In the genomic region with DNA sequence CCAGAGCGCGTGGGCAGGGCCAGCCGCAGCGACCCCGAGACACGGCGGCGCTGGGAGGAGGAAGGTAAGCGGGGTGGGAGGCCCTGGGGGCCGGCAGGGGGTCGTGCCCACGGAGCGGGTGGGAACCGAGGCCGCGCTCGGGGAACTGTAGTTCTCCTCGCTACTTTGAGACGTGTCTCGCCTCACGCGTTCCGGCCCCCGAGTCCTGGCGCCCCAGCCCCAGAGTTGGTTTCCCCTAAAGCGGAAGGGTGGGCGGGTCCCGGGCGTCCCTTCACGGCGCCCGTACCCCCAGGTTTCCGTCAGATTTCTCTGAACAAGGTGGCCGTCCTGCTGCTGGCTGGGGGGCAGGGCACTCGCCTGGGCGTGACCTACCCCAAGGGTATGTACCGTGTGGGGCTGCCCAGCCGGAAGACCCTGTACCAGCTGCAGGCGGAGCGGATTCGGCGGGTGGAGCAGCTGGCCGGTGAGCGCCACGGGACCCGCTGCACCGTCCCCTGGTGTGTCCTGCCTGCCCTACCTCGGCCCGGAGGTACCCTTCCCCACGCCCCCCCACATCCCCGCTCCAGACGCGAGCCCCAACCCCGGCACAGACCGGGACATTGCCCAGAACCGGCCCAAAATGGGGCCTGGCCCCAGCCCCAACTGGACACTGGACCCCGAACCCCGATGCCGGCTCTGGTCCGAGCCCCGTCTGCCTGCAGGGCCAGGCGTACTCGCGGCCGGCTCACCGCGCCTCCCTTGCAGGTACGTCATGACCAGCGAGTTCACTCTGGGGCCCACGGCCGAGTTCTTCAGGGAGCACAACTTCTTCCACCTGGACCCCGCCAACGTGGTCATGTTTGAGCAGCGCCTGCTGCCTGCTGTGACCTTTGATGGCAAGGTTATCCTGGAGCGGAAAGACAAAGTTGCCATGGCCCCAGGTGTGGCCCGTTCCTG, we compare ENCODE assay signal across 6 cellular contexts. TPM values are rescaled to one million over a fixed set of nuclear protein-coding genes. Genes with fewer than 3 reads are reported as not detected.
DNase-seq lines count a peak whose midpoint lies in the region; ATAC-seq and TF ChIP-seq lines count a peak whose summit lies in the region.

No MANE protein-coding gene starts in this region.

- no peaks in the 10 kb centered on the region for H3K79me2 ChIP-seq in neural cell (replicated peaks; ENCODE audit: insufficient read depth, low read length)

- peaks cover 84% of the 10 kb centered on the region for H3K27me3 Mint-ChIP-seq in brain

- TF ChIP-seq RAD21 in neural cell (conservative IDR thresholded peaks at IDR 0.05), result no peak

- no peaks in the 10 kb centered on the region for H3K9me2 ChIP-seq in neural cell (ENCODE audit: insufficient read depth, low read length)

- no peak for TF ChIP-seq EP300 in neural cell (conservative IDR thresholded peaks at IDR 0.05; ENCODE audit: poor library complexity, severe bottlenecking)

- no peak overlapping the region for H3K27ac ChIP-seq in neural cell (ENCODE audit: low read length)

- H3K9me3 ChIP-seq in neural cell (ENCODE audit: low read length), result no peaks in the 10 kb centered on the region

- no peaks in the 10 kb centered on the region for H3K36me3 ChIP-seq in neural cell (ENCODE audit: insufficient read depth, low read length)

- peaks cover 0 to 6% (median 2%) of the 10 kb centered on the region in 5 experiments for H3K9me3 Mint-ChIP-seq in brain

- peak; percentile 24 for ATAC-seq in HG03571 (IDR thresholded peaks at IDR 0.05; ENCODE audit: unreplicated experiment)

- no peak overlapping the region for H3K27ac Mint-ChIP-seq in brain

- no peaks in the 10 kb centered on the region for H3F3A ChIP-seq in neural cell (ENCODE audit: insufficient read depth, low read length, poor library complexity, severe bottlenecking)

- no peaks in the 10 kb centered on the region for H3K4me1 Mint-ChIP-seq in brain

- peaks cover 6% of the 10 kb centered on the region for H3K36me3 Mint-ChIP-seq in brain

- no peak overlapping the region for H3K9ac ChIP-seq in neural cell (ENCODE audit: low read length)

- peak overlapping the region; percentile 55 for H3K4me3 ChIP-seq in neural cell (ENCODE audit: low read length)

- peaks cover 66% of the 10 kb centered on the region for H3K27me3 ChIP-seq in neural cell (ENCODE audit: insufficient read depth, low read depth, low read length)

- H2AFZ ChIP-seq in neural cell (ENCODE audit: low read depth, low read length), result no peak overlapping the region

- TF ChIP-seq CTCF in brain (conservative IDR thresholded peaks at IDR 0.05), result no peak
- TF ChIP-seq CTCF in neural cell (IDR thresholded peaks at IDR 0.05; ENCODE audit: poor library complexity, severe bottlenecking), result no peak

- H3K4me2 ChIP-seq in neural cell (ENCODE audit: low read length), result no peak overlapping the region

- DNase-seq in EL, result peak; percentile 34
- DNase-seq in cerebellar cortex (ENCODE audit: low spot score), result no peak
- no peak for DNase-seq in NCI-H1417 (lab: John Stamatoyannopoulos, UW)

- no peaks in the 10 kb centered on the region for H4K20me1 ChIP-seq in neural cell (ENCODE audit: insufficient read depth)

- H3K4me3 Mint-ChIP-seq in brain, result peak overlapping the region; percentile 71 to 78 (median 76)

TF ChIP-seq in neural cell, 6 proteins besides CTCF, POLR2A, EP300 and RAD21:
- TF ChIP-seq MXI1 (conservative IDR thresholded peaks at IDR 0.05; ENCODE audit: poor library complexity, severe bottlenecking), result no peak
- peak; percentile 63 for TF ChIP-seq EZH2 (IDR thresholded peaks at IDR 0.05; ENCODE audit: borderline replicate concordance, insufficient read depth, low read length, poor library complexity, severe bottlenecking)
- TF ChIP-seq TAF1 (IDR thresholded peaks at IDR 0.05; ENCODE audit: low read depth), result no peak
- TF ChIP-seq POLR2AphosphoS5 (IDR thresholded peaks at IDR 0.05), result no peak
- TF ChIP-seq SMC3 (conservative IDR thresholded peaks at IDR 0.05; ENCODE audit: poor library complexity), result no peak

RNA-seq across cellular contexts. Expression of gene UAP1L1, which starts 0.7 kb away (rescaled TPM):
- polyA plus RNA-seq in brain (ENCODE audit: insufficient read depth, low read depth, low replicate concordance) (24.1 TPM), neural cell (0.21 and 0.36 TPM in 2 replicates)
- not detected in 2 replicates for polyA minus RNA-seq in neural cell

RNA-seq across cellular contexts. Expression of gene SAPCD2, which starts 7.7 kb away (rescaled TPM):
- polyA plus RNA-seq in brain (ENCODE audit: insufficient read depth, low read depth, low replicate concordance) (65.8 TPM), neural cell (0.22 and 0.96 TPM in 2 replicates)
- 0.97 and 1.0 TPM in 2 replicates for polyA minus RNA-seq in neural cell

RNA-seq across cellular contexts. Expression of gene MAN1B1, which starts 8.8 kb away (rescaled TPM):
- polyA plus RNA-seq in brain (ENCODE audit: insufficient read depth, low read depth, low replicate concordance) (65.1 TPM), neural cell (72.0 and 90.9 TPM in 2 replicates)
- polyA minus RNA-seq in neural cell, result 55.3 and 56.7 TPM in 2 replicates

RNA-seq across cellular contexts. Expression of gene ENTPD2, which starts 24.2 kb away (rescaled TPM):
- polyA plus RNA-seq in brain (ENCODE audit: insufficient read depth, low read depth, low replicate concordance), result 66.8 TPM
- not detected in 2 replicates for polyA plus RNA-seq in neural cell
- polyA minus RNA-seq in neural cell, result not detected in 2 replicates

RNA-seq across cellular contexts. Expression of gene NPDC1, which starts 32.0 kb away (rescaled TPM):
- polyA plus RNA-seq in brain (ENCODE audit: insufficient read depth, low read depth, low replicate concordance) (210 TPM), neural cell (161 and 162 TPM in 2 replicates)
- 25.6 and 31.7 TPM in 2 replicates for polyA minus RNA-seq in neural cell

Comparison
In these comparisons a context has a peak if more than half of its experiments do, and no peak if none do; other contexts are left out.
1. RNA of gene UAP1L1, which starts 0.7 kb away (polyA plus RNA-seq): 24.1 TPM in brain (single experiment); 0.21 to 0.36 TPM in neural cell; every median in the first group is over 10 times any median in the second.
2. RNA of gene SAPCD2, which starts 7.7 kb away (polyA plus RNA-seq): 65.8 TPM in brain (single experiment); 0.22 to 0.96 TPM in neural cell; every median in the first group is over 10 times any median in the second.